ENCODE assay signal across 7 cellular contexts in the genomic region with DNA sequence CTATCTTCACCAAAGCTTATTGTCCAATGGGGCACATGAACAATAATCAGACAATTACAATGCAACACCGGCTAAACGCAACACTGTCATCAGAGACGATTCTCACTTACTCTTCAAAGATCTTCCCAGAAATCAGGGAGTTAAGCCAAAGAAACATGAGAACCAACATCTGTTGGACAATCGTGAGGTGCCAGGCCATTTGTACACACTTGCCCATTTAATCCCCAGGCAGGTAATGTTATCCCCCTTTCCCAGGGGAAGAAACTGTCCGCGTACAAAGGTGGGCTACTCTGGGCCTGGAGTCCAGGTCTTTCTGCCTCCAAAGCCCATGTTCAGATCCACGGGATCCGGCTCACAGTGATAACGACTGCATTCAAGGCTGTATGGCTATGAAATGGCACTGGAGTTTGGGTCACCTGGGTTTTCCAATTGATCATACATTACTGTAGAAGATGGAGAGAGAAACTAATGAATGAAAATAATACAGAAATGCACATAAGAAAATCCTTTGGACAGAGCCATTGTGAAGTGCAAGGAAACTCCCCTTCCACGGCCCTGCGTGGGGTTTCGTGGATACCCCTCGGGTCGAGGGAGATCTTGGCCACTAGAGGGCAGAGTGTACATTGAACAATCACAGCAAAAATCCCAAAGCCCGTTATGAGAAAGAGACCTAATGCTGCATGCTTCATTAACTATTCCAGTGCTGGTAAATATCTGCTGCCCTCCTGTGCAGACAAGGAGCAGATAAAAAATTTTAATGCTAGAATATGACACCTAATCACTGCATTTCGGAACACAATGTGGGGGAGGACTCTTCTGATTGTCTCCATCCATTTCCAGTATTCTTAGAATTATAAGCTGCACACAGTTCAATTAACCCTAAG.
DNase-seq lines count a peak whose midpoint lies in the region; ATAC-seq and TF ChIP-seq lines count a peak whose summit lies in the region.

No MANE protein-coding gene starts in this region.

- intact Hi-C loops in PC-9 (cut with micrococcal nuclease; ENCODE audit: unreplicated experiment) = loop anchor here (1.0 kb wide), 1 partner anchor 259 kb away; no protein-coding TSS in a partner anchor

- H3K4me2 ChIP-seq in PC-9 = no peak overlapping the region

- no peaks in the 10 kb centered on the region for H4K20me1 ChIP-seq in PC-9 (ENCODE audit: insufficient read depth)

- H3K27me3 ChIP-seq in PC-9 (ENCODE audit: insufficient read depth, low read depth) = no peaks in the 10 kb centered on the region

- peak; percentile 81 for TF ChIP-seq RAD21 in Ishikawa (IDR thresholded peaks at IDR 0.05; ENCODE audit: low read depth)

- H3K4me3 ChIP-seq in GM12864 (ENCODE audit: low read depth, low read length) = no peak overlapping the region
- no peak overlapping the region for H3K4me3 ChIP-seq in PC-9

- H3K36me3 ChIP-seq in PC-9 (ENCODE audit: low read depth) = no peaks in the 10 kb centered on the region

- DNase-seq in GM12864 (ENCODE audit: low read depth) = no peak
- peak in 1 of 2 experiments; percentile 11 for DNase-seq in PC-9
- peak; percentile 16 for DNase-seq in activated gamma-delta T cell treated with anti-CD3 and anti-CD28 coated beads, Interleukin-2, amount 50 U/mL, for 16 hours (ENCODE audit: low read depth)
- DNase-seq in glomerular endothelial cell (ENCODE audit: extremely low read depth, low read depth, low spot score) = peak; percentile 18
- peak; percentile 50 for DNase-seq in renal cortical epithelial cell (ENCODE audit: low read depth)

- no TSS peak for BruUV-seq in PC-9 (replicated peaks; lab: Mats Ljungman, UMichigan)

- H3K27ac ChIP-seq in PC-9 = no peak overlapping the region

- no peaks in the 10 kb centered on the region; the same call in 1 of the 2 replicates for H3F3A ChIP-seq in PC-9 (ENCODE audit: insufficient read depth, low read depth)

- no peak for TF ChIP-seq EP300 in Ishikawa (IDR thresholded peaks at IDR 0.05; ENCODE audit: borderline replicate concordance)

- H3K9me2 ChIP-seq in PC-9 (ENCODE audit: insufficient read depth) = no peaks in the 10 kb centered on the region

- TF ChIP-seq CTCF in GM12864 (IDR thresholded peaks at IDR 0.05; ENCODE audit: low read depth, low read length, missing control alignments) = peak; percentile 83
- peak; percentile 81 for TF ChIP-seq CTCF in PC-9 (conservative IDR thresholded peaks at IDR 0.05)

- no peak overlapping the region for H2AFZ ChIP-seq in PC-9

- H3K9me3 ChIP-seq in PC-9 (ENCODE audit: insufficient read depth, low read depth) = no peaks in the 10 kb centered on the region

- peaks cover 30% of the 10 kb centered on the region for H3K4me1 ChIP-seq in PC-9 (replicated peaks; ENCODE audit: insufficient read depth)

- POLR2A ChIA-PET in PC-9 (lab: Charles Lee; ENCODE audit: unreplicated experiment) = no interaction called here

- ATAC-seq in GM19328 (IDR thresholded peaks at IDR 0.05; ENCODE audit: unreplicated experiment) = no peak

- H3K79me2 ChIP-seq in PC-9 (ENCODE audit: low read depth) = no peaks in the 10 kb centered on the region

- CTCF ChIA-PET in PC-9 (lab: Charles Lee) = no interaction called here

TF ChIP-seq in Ishikawa, 13 proteins besides CTCF, POLR2A, EP300 and RAD21:
- TF ChIP-seq, protein P1, sequence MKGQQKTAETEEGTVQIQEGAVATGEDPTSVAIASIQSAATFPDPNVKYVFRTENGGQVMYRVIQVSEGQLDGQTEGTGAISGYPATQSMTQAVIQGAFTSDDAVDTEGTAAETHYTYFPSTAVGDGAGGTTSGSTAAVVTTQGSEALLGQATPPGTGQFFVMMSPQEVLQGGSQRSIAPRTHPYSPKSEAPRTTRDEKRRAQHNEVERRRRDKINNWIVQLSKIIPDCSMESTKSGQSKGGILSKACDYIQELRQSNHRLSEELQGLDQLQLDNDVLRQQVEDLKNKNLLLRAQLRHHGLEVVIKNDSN (IDR thresholded peaks at IDR 0.05) = no peak
- no peak for TF ChIP-seq TEAD4 (IDR thresholded peaks at IDR 0.05)
